Comparison of ENCODE assay signal across 7 cellular contexts in genomic region chr16:11354733-11355574, GRCh38.
DNase-seq lines count a peak whose midpoint lies in the region; ATAC-seq, FAIRE-seq and TF ChIP-seq lines count a peak whose summit lies in the region.

No MANE protein-coding gene starts in this region.

- TF ChIP-seq POLR2A in H54 (IDR thresholded peaks at IDR 0.05; ENCODE audit: low read depth, low read length): no peak

- no peak for FAIRE-seq in H54 (lab: Jason Lieb, UNC)

- ATAC-seq in GM19351 (IDR thresholded peaks at IDR 0.05; ENCODE audit: unreplicated experiment): peak; percentile 70
- peak; percentile 58 for ATAC-seq in HG03342 (IDR thresholded peaks at IDR 0.05; ENCODE audit: unreplicated experiment)
- ATAC-seq in effector memory CD8-positive, alpha-beta T cell (replicated peaks): peak; percentile 92

- peak overlapping the region; percentile 32 to 78 for H3K27ac Mint-ChIP-seq in effector memory CD8-positive, alpha-beta T cell

- peak overlapping the region; percentile 68 to 75 for H3K4me3 Mint-ChIP-seq in effector memory CD8-positive, alpha-beta T cell

- peaks cover 2% of the 10 kb centered on the region for H3K36me3 Mint-ChIP-seq in effector memory CD8-positive, alpha-beta T cell (ENCODE audit: insufficient read depth)

- DNase-seq in activated CD4-positive, alpha-beta T cell treated with anti-CD3 and anti-CD28 coated beads for 1 hour: peak; percentile 43
- DNase-seq in effector memory CD8-positive, alpha-beta T cell: peak; percentile 69 to 74 (median 74)
- DNase-seq in stimulated activated CD8-positive, alpha-beta memory T cell treated with anti-CD3 and anti-CD28 coated beads, Interleukin-15, amount 100 ng/mL, for 1 hour (ENCODE audit: low read depth): peak; percentile 45
- no peak for DNase-seq in H54 (ENCODE audit: insufficient read length, low spot score)
- no peak for DNase-seq in epidermal melanocyte (ENCODE audit: insufficient read length, low spot score)

- H3K9me3 Mint-ChIP-seq in effector memory CD8-positive, alpha-beta T cell: no peaks in the 10 kb centered on the region

- peaks cover 22 to 30% of the 10 kb centered on the region in 2 donors for H3K4me1 Mint-ChIP-seq in effector memory CD8-positive, alpha-beta T cell (ENCODE audit: low read depth in 2 of 2)

- peaks cover 38 to 77% of the 10 kb centered on the region in 2 donors for H3K27me3 Mint-ChIP-seq in effector memory CD8-positive, alpha-beta T cell

Comparison
In these comparisons a context has a peak if more than half of its experiments do, and no peak if none do; other contexts are left out.
1. DNase-seq: peak in activated CD4-positive, alpha-beta T cell treated with anti-CD3 and anti-CD28 coated beads for 1 hour (single experiment), effector memory CD8-positive, alpha-beta T cell (3 of 3) and stimulated activated CD8-positive, alpha-beta memory T cell treated with anti-CD3 and anti-CD28 coated beads, Interleukin-15, amount 100 ng/mL, for 1 hour (single experiment); none in H54 (single experiment) and epidermal melanocyte (single experiment).
2. Peak in every context shown above with its lines, with median percentiles within 50 percentile points of each other: ATAC-seq.